ENCODE assay signal across 1 cellular context in genomic region chr12:56128669-56129209, GRCh38.
TF ChIP-seq lines count a peak whose summit lies in the region.

No MANE protein-coding gene starts in this region.

TF ChIP-seq in HEK293, 187 proteins besides CTCF, POLR2A, EP300 and RAD21 (continued from another document and continues in another):
- no peak for TF ChIP-seq ZBTB11 (tag by site-specific recombination; conservative IDR thresholded peaks at IDR 0.05; ENCODE audit: low read depth)
- TF ChIP-seq ZNF639 (tag by site-specific recombination; IDR thresholded peaks at IDR 0.05) = no peak
- no peak for TF ChIP-seq TCF7L2 (IDR thresholded peaks at IDR 0.05; ENCODE audit: borderline replicate concordance, low read depth, low read length)
- TF ChIP-seq ZNF23 (tag by site-specific recombination; IDR thresholded peaks at IDR 0.05; ENCODE audit: borderline replicate concordance) = no peak
- no peak for TF ChIP-seq ZNF354C (tag by site-specific recombination; IDR thresholded peaks at IDR 0.05; ENCODE audit: borderline replicate concordance, low read depth)
- no peak for TF ChIP-seq ZNF433 (tag by site-specific recombination; IDR thresholded peaks at IDR 0.05; ENCODE audit: low read depth)
- no peak for TF ChIP-seq GFI1B (tag by site-specific recombination; IDR thresholded peaks at IDR 0.05)
- no peak for TF ChIP-seq ZNF266 (tag by site-specific recombination; IDR thresholded peaks at IDR 0.05; ENCODE audit: low read depth)
- no peak for TF ChIP-seq ZNF362 (tag by site-specific recombination; IDR thresholded peaks at IDR 0.05)
- TF ChIP-seq KLF9 (tag by site-specific recombination; IDR thresholded peaks at IDR 0.05; ENCODE audit: low read depth) = no peak
- no peak for TF ChIP-seq PRDM6 (tag by site-specific recombination; IDR thresholded peaks at IDR 0.05)
- TF ChIP-seq GLIS1 (tag by site-specific recombination; IDR thresholded peaks at IDR 0.05) = no peak
- no peak for TF ChIP-seq ZNF654 (tag by site-specific recombination; IDR thresholded peaks at IDR 0.05; ENCODE audit: low read depth)
- TF ChIP-seq ZNF530 (tag by site-specific recombination; IDR thresholded peaks at IDR 0.05; ENCODE audit: low read depth) = no peak
- TF ChIP-seq ZFHX2 (tag by site-specific recombination; conservative IDR thresholded peaks at IDR 0.05) = no peak
- TF ChIP-seq PATZ1 (tag by site-specific recombination; IDR thresholded peaks at IDR 0.05) = no peak
- no peak for TF ChIP-seq REPIN1 (tag by site-specific recombination; IDR thresholded peaks at IDR 0.05; ENCODE audit: low read depth)
- TF ChIP-seq ZNF513 (tag by site-specific recombination; IDR thresholded peaks at IDR 0.05) = no peak
- TF ChIP-seq ZNF488 (tag by site-specific recombination; IDR thresholded peaks at IDR 0.05) = no peak
- no peak for TF ChIP-seq ZNF560 (tag by site-specific recombination; IDR thresholded peaks at IDR 0.05; ENCODE audit: borderline replicate concordance)
- no peak for TF ChIP-seq ZNF391 (tag by site-specific recombination; IDR thresholded peaks at IDR 0.05; ENCODE audit: borderline replicate concordance, low read depth)
- TF ChIP-seq ZNF501 (tag by site-specific recombination; IDR thresholded peaks at IDR 0.05) = no peak
- TF ChIP-seq ZNF211 (tag by site-specific recombination; IDR thresholded peaks at IDR 0.05; ENCODE audit: low read depth) = no peak
- no peak for TF ChIP-seq ZNF26 (tag by site-specific recombination; IDR thresholded peaks at IDR 0.05)
- no peak for TF ChIP-seq ZNF214 (tag by site-specific recombination; IDR thresholded peaks at IDR 0.05; ENCODE audit: borderline replicate concordance)
- no peak for TF ChIP-seq ZNF529 (tag by site-specific recombination; IDR thresholded peaks at IDR 0.05; ENCODE audit: insufficient replicate concordance)
- TF ChIP-seq PRDM4 (tag by site-specific recombination; IDR thresholded peaks at IDR 0.05) = no peak
- no peak; the same call in 1 of the 2 replicates for TF ChIP-seq ZBTB7A (tag by site-specific recombination; IDR thresholded peaks at IDR 0.05; ENCODE audit: low read depth)
- TF ChIP-seq ZNF660 (tag by site-specific recombination; IDR thresholded peaks at IDR 0.05) = no peak
- 0 out of 2 replicates have a peak, but pooled peaks have one; percentile 4 for TF ChIP-seq YY2 (tag by site-specific recombination; IDR thresholded peaks at IDR 0.05)
- TF ChIP-seq ZNF335 (tag by site-specific recombination; conservative IDR thresholded peaks at IDR 0.05) = peak; percentile 72
- no peak for TF ChIP-seq SP7 (tag by site-specific recombination; IDR thresholded peaks at IDR 0.05)
- no peak for TF ChIP-seq HOXD13 (CRISPR knock-in tag; IDR thresholded peaks at IDR 0.05; ENCODE audit: borderline replicate concordance)
- peak; percentile 61; the same call in 1 of the 2 replicates for TF ChIP-seq PRDM1 (tag by site-specific recombination; IDR thresholded peaks at IDR 0.05)
- no peak for TF ChIP-seq ZNF221 (tag by site-specific recombination; IDR thresholded peaks at IDR 0.05; ENCODE audit: borderline replicate concordance)
- TF ChIP-seq IKZF3 (tag by site-specific recombination; IDR thresholded peaks at IDR 0.05) = no peak
- TF ChIP-seq KLF17 (tag by site-specific recombination; IDR thresholded peaks at IDR 0.05) = no peak
- TF ChIP-seq ZNF280C (tag by site-specific recombination; IDR thresholded peaks at IDR 0.05) = no peak
- no peak for TF ChIP-seq ZNF571 (tag by site-specific recombination; IDR thresholded peaks at IDR 0.05)
- TF ChIP-seq KLF1 (tag by site-specific recombination; IDR thresholded peaks at IDR 0.05) = no peak
